In the genomic region with DNA sequence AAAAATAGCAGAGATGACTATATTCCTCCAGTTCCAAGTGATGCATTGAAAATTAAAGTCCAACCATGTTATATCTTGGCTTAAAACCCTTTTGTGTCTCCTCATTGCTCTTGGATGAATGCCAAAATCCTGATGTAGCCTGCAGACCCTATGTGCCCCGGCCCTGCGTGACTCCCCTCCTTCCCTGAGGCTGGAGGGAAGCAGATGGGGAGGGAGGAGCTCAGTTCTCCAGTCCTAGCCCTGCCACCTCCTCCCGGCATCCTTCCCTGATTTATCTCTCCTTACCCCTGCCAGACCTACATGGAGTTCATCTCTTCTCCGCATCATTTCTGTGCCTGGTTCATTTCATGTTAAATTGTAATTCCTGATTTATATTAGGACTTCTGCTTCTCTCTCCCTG, we compare ENCODE assay signal across 26 cellular contexts.
A peak's percentile ranks its signal among the peaks of the same experiment; 100 is the strongest.
DNase-seq lines count a peak whose midpoint lies in the region; ATAC-seq and TF ChIP-seq lines count a peak whose summit lies in the region.
"Had no signal": no experiment of that assay in that cellular context is flagged by ENCODE, and none has a peak within 500 bp of the region (broad histone marks: within the 10 kb centered on the region; RNA-seq: fewer than 3 reads in every experiment).

No MANE protein-coding gene starts in this region.

- H3K27ac Mint-ChIP-seq in nephron, result peak overlapping the region; percentile 74 to 75 (median 74)
- H3K27ac Mint-ChIP-seq: activated B cell treated with CpG ODN at 0.5 μM for 24 hours; activated CD8-positive, alpha-beta T cell treated with anti-CD3 and anti-CD28 coated beads for 36 hours; activated naive CD4-positive, alpha-beta T cell treated with anti-CD3 and anti-CD28 coated beads for 36 hours; memory B cell; T-helper 2 cell treated with Interferon-gamma antibody and Interleukin-4, amounts not matched to agents 5 μg/mL and 100 μg/mL, for 36 hours had no signal

- H3K27me3 Mint-ChIP-seq in nephron (ENCODE audit: low read depth), result peaks cover 8% of the 10 kb centered on the region

- peaks cover 0 to 12% of the 10 kb centered on the region in 2 donors for H3K27me3 ChIP-seq in tibial artery
- H3K27me3 ChIP-seq: gastrocnemius medialis had no signal

- no peak overlapping the region for H3K4me3 Mint-ChIP-seq in nephron
- H3K4me3 Mint-ChIP-seq: activated B cell treated with CpG ODN at 0.5 μM for 24 hours; activated CD8-positive, alpha-beta T cell treated with anti-CD3 and anti-CD28 coated beads for 36 hours; activated naive CD4-positive, alpha-beta T cell treated with anti-CD3 and anti-CD28 coated beads for 36 hours; activated T-cell treated with anti-CD3 and anti-CD28 coated beads, Interleukin-2, amount 50 U/mL, for 4 hours; CD14-positive monocyte; memory B cell; naive thymus-derived CD4-positive, alpha-beta T cell; T-helper 2 cell treated with Interferon-gamma antibody and Interleukin-4, amounts not matched to agents 5 μg/mL and 100 μg/mL, for 36 hours had no signal

- H3K36me3 Mint-ChIP-seq in nephron (ENCODE audit: low read depth), result no peaks in the 10 kb centered on the region
- H3K36me3 Mint-ChIP-seq: CD14-positive monocyte; memory B cell; naive thymus-derived CD4-positive, alpha-beta T cell had no signal

- ATAC-seq in omental fat pad (ENCODE audit: low FRiP score), result no peak
- ATAC-seq: activated CD8-positive, alpha-beta T cell treated with anti-CD3 and anti-CD28 coated beads for 36 hours; activated T-cell treated with anti-CD3 and anti-CD28 coated beads, Interleukin-2, amount 50 U/mL, for 4 hours; esophagus mucosa; gastrocnemius medialis; naive thymus-derived CD4-positive, alpha-beta T cell; psoas muscle had no signal

- no peak overlapping the region for H3K4me3 ChIP-seq in tibial artery
- H3K4me3 ChIP-seq: gastrocnemius medialis, psoas muscle, skin epidermis had no signal

- H3K9me3 ChIP-seq in tibial artery, result no peaks in the 10 kb centered on the region
- H3K9me3 ChIP-seq: gastrocnemius medialis, psoas muscle had no signal

- no peaks in the 10 kb centered on the region for H3K9me3 Mint-ChIP-seq in nephron
- H3K9me3 Mint-ChIP-seq: activated B cell treated with CpG ODN at 0.5 μM for 24 hours; activated CD8-positive, alpha-beta T cell treated with anti-CD3 and anti-CD28 coated beads for 36 hours; activated naive CD4-positive, alpha-beta T cell treated with anti-CD3 and anti-CD28 coated beads for 36 hours; activated T-cell treated with anti-CD3 and anti-CD28 coated beads, Interleukin-2, amount 50 U/mL, for 4 hours; CD14-positive monocyte; memory B cell; T-helper 2 cell treated with Interferon-gamma antibody and Interleukin-4, amounts not matched to agents 5 μg/mL and 100 μg/mL, for 36 hours had no signal

- intact Hi-C loops in tibial artery (cut with DNase I; ENCODE audit: low total_unique reads), result no loop called here

- H3K4me1 ChIP-seq in tibial artery, result no peaks in the 10 kb centered on the region
- H3K4me1 ChIP-seq: gastrocnemius medialis, psoas muscle had no signal

- TF ChIP-seq CTCF in nephron (IDR thresholded peaks at IDR 0.05; ENCODE audit: unreplicated experiment in 3 of 3), result no peak
- TF ChIP-seq CTCF in tibial artery (IDR thresholded peaks at IDR 0.05), result no peak
- no peak for TF ChIP-seq CTCF in omental fat pad (IDR thresholded peaks at IDR 0.05)

- peaks cover 43% of the 10 kb centered on the region for H3K4me1 Mint-ChIP-seq in nephron
- H3K4me1 Mint-ChIP-seq: activated B cell treated with CpG ODN at 0.5 μM for 24 hours; CD14-positive monocyte; memory B cell; naive thymus-derived CD4-positive, alpha-beta T cell had no signal

- H3K36me3 ChIP-seq in tibial artery, result no peaks in the 10 kb centered on the region
- H3K36me3 ChIP-seq: gastrocnemius medialis had no signal

- H3K27ac ChIP-seq in tibial artery, result no peak overlapping the region
- H3K27ac ChIP-seq: gastrocnemius medialis, psoas muscle, skin epidermis had no signal

- DNase-seq in NCI-H2107 treated with DMSO at 0.1 percent for 48 hours (lab: John Stamatoyannopoulos, UW; ENCODE audit: unreplicated experiment), result peak; percentile 24
- no peak for DNase-seq in NCI-H2107 (lab: John Stamatoyannopoulos, UW)
- peak; percentile 15 for DNase-seq in NCI-H1092 (lab: John Stamatoyannopoulos, UW)
- peak; percentile 96 for DNase-seq in NCI-H82 (lab: John Stamatoyannopoulos, UW)
- DNase-seq in GF-D8 (lab: John Stamatoyannopoulos, UW), result no peak
- no peak for DNase-seq in tibial artery
- DNase-seq in omental fat pad (ENCODE audit: low spot score), result no peak
- DNase-seq: activated B cell treated with CpG ODN at 0.5 μM for 24 hours; activated CD8-positive, alpha-beta T cell treated with anti-CD3 and anti-CD28 coated beads for 36 hours; activated naive CD4-positive, alpha-beta T cell treated with anti-CD3 and anti-CD28 coated beads for 36 hours; activated T-cell treated with anti-CD3 and anti-CD28 coated beads, Interleukin-2, amount 50 U/mL, for 4 hours; anterior cingulate cortex; central memory CD4-positive, alpha-beta T cell; effector CD4-positive, alpha-beta T cell; gastrocnemius medialis; kidney glomerular epithelial cell; naive thymus-derived CD4-positive, alpha-beta T cell; NCI-H226; psoas muscle; stimulated activated CD4-positive, alpha-beta T cell treated with anti-CD3 and anti-CD28 coated beads, Interleukin-2, amount 100 ng/mL, for 48 hours had no signal

Comparison
In these comparisons a context has a peak if more than half of its experiments do, and no peak if none do; other contexts are left out.
1. DNase-seq: peak in NCI-H2107 treated with DMSO at 0.1 percent for 48 hours (single experiment), NCI-H1092 (single experiment) and NCI-H82 (single experiment); none in NCI-H2107 (single experiment), GF-D8 (single experiment), tibial artery (0 of 2) and omental fat pad (single experiment).